In genomic region chr2:169823996-169824372, GRCh38 we compare ENCODE assay signal across 1 cellular context.
TF ChIP-seq lines count a peak whose summit lies in the region.

No MANE protein-coding gene starts in this region.

TF ChIP-seq in HEK293, 187 proteins besides CTCF, POLR2A, EP300 and RAD21 (continued from another document):
- TF ChIP-seq, protein P1, sequence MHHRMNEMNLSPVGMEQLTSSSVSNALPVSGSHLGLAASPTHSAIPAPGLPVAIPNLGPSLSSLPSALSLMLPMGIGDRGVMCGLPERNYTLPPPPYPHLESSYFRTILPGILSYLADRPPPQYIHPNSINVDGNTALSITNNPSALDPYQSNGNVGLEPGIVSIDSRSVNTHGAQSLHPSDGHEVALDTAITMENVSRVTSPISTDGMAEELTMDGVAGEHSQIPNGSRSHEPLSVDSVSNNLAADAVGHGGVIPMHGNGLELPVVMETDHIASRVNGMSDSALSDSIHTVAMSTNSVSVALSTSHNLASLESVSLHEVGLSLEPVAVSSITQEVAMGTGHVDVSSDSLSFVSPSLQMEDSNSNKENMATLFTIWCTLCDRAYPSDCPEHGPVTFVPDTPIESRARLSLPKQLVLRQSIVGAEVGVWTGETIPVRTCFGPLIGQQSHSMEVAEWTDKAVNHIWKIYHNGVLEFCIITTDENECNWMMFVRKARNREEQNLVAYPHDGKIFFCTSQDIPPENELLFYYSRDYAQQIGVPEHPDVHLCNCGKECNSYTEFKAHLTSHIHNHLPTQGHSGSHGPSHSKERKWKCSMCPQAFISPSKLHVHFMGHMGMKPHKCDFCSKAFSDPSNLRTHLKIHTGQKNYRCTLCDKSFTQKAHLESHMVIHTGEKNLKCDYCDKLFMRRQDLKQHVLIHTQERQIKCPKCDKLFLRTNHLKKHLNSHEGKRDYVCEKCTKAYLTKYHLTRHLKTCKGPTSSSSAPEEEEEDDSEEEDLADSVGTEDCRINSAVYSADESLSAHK (tag by site-specific recombination; IDR thresholded peaks at IDR 0.05), result 0 out of 2 replicates have a peak, but pooled peaks have one; percentile 33
- TF ChIP-seq ZNF416 (tag by site-specific recombination; IDR thresholded peaks at IDR 0.05), result no peak
- TF ChIP-seq, protein P2, sequence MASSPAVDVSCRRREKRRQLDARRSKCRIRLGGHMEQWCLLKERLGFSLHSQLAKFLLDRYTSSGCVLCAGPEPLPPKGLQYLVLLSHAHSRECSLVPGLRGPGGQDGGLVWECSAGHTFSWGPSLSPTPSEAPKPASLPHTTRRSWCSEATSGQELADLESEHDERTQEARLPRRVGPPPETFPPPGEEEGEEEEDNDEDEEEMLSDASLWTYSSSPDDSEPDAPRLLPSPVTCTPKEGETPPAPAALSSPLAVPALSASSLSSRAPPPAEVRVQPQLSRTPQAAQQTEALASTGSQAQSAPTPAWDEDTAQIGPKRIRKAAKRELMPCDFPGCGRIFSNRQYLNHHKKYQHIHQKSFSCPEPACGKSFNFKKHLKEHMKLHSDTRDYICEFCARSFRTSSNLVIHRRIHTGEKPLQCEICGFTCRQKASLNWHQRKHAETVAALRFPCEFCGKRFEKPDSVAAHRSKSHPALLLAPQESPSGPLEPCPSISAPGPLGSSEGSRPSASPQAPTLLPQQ (tag by site-specific recombination; IDR thresholded peaks at IDR 0.05), result no peak
- no peak for TF ChIP-seq ZFP37 (tag by site-specific recombination; IDR thresholded peaks at IDR 0.05)
- TF ChIP-seq ZEB2 (tag by site-specific recombination; IDR thresholded peaks at IDR 0.05), result 0 out of 2 replicates have a peak, but pooled peaks have one; percentile 24
- TF ChIP-seq ZNF529 (tag by site-specific recombination; IDR thresholded peaks at IDR 0.05; ENCODE audit: insufficient replicate concordance), result no peak
- TF ChIP-seq ZNF610 (tag by site-specific recombination; IDR thresholded peaks at IDR 0.05; ENCODE audit: borderline replicate concordance), result no peak
- no peak for TF ChIP-seq ZNF341 (tag by site-specific recombination; IDR thresholded peaks at IDR 0.05; ENCODE audit: low read depth)
- no peak for TF ChIP-seq ZFP3 (tag by site-specific recombination; IDR thresholded peaks at IDR 0.05; ENCODE audit: low read depth)
- TF ChIP-seq ZNF664 (tag by site-specific recombination; IDR thresholded peaks at IDR 0.05), result no peak
- TF ChIP-seq IKZF3 (tag by site-specific recombination; IDR thresholded peaks at IDR 0.05), result 0 out of 2 replicates have a peak, but pooled peaks have one; percentile 24
- TF ChIP-seq, protein P3, sequence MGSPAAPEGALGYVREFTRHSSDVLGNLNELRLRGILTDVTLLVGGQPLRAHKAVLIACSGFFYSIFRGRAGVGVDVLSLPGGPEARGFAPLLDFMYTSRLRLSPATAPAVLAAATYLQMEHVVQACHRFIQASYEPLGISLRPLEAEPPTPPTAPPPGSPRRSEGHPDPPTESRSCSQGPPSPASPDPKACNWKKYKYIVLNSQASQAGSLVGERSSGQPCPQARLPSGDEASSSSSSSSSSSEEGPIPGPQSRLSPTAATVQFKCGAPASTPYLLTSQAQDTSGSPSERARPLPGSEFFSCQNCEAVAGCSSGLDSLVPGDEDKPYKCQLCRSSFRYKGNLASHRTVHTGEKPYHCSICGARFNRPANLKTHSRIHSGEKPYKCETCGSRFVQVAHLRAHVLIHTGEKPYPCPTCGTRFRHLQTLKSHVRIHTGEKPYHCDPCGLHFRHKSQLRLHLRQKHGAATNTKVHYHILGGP (tag by site-specific recombination; IDR thresholded peaks at IDR 0.05), result no peak
- TF ChIP-seq ZNF23 (tag by site-specific recombination; IDR thresholded peaks at IDR 0.05; ENCODE audit: borderline replicate concordance), result no peak
- TF ChIP-seq BCL11A (tag by site-specific recombination; IDR thresholded peaks at IDR 0.05; ENCODE audit: low read depth), result no peak
- TF ChIP-seq ZNF624 (tag by site-specific recombination; IDR thresholded peaks at IDR 0.05), result no peak
- no peak for TF ChIP-seq ZNF146 (tag by site-specific recombination; IDR thresholded peaks at IDR 0.05)
- no peak for TF ChIP-seq ZNF561 (tag by site-specific recombination; IDR thresholded peaks at IDR 0.05; ENCODE audit: borderline replicate concordance)
- no peak for TF ChIP-seq ZNF776 (tag by site-specific recombination; IDR thresholded peaks at IDR 0.05; ENCODE audit: borderline replicate concordance)
- no peak for TF ChIP-seq ZNF37A (tag by site-specific recombination; IDR thresholded peaks at IDR 0.05)
- peak; percentile 47; the same call in 1 of the 2 replicates for TF ChIP-seq ZBTB48 (tag by site-specific recombination; IDR thresholded peaks at IDR 0.05)
- TF ChIP-seq ZNF792 (tag by site-specific recombination; IDR thresholded peaks at IDR 0.05), result no peak
- no peak for TF ChIP-seq ZNF266 (tag by site-specific recombination; IDR thresholded peaks at IDR 0.05; ENCODE audit: low read depth)
- no peak for TF ChIP-seq ZNF555 (tag by site-specific recombination; conservative IDR thresholded peaks at IDR 0.05)
- TF ChIP-seq ZNF501 (tag by site-specific recombination; IDR thresholded peaks at IDR 0.05), result no peak
- 0 out of 2 replicates have a peak, but pooled peaks have one; percentile 35 for TF ChIP-seq ZNF366 (tag by site-specific recombination; conservative IDR thresholded peaks at IDR 0.05)
- 0 out of 2 replicates have a peak, but pooled peaks have one; percentile 12 for TF ChIP-seq ZNF660 (tag by site-specific recombination; IDR thresholded peaks at IDR 0.05)
- TF ChIP-seq HOXC10 (CRISPR knock-in tag; IDR thresholded peaks at IDR 0.05), result no peak
- no peak for TF ChIP-seq ZBTB21 (tag by site-specific recombination; IDR thresholded peaks at IDR 0.05)
